8 cellular contexts compared by ENCODE assay signal in the genomic region with DNA sequence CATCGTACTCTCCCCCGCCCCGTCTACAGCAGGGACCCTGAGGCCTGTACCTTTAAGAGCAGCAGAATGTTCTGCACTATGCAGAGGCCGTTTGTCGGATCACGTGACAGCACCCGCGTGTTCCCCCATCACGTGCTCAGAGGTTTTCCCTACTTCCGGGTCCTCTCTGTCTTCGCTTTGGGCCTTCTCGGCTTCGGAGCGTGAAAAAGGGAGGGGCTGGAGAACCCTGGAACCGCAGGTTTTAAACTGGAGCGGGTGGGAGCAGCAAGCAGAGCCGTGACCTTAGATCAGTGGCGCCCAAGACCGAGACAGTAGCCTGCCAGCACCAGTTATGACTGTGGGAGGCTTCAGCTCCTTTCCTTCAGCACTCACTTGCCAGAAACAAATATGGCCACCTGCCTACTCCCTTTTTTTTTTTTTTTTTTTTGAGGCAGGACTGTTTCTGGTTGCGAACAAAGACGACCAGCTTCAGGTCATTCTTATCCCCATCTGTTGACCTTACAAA. TPM values are rescaled to one million over a fixed set of nuclear protein-coding genes. Genes with fewer than 3 reads are reported as not detected.
DNase-seq lines count a peak whose midpoint lies in the region; ATAC-seq, FAIRE-seq and TF ChIP-seq lines count a peak whose summit lies in the region.

A gene (minus strand): TSS at position 105 of the 505 bp plus-strand sequence. CDS start 315 bp downstream, outside the sequence.

- TF ChIP-seq POLR2A in uterus (IDR thresholded peaks at IDR 0.05): peak in 1 of 2 donors; percentile 41

- intact Hi-C loops in uterus (cut with DNase I; ENCODE audit: low total_unique reads): loop anchor here (10.0 kb wide), 1 partner anchor 63 kb away; a partner anchor contains a TSS

- no peak for TF ChIP-seq CTCF in astrocyte (IDR thresholded peaks at IDR 0.05; ENCODE audit: insufficient read depth, low read depth, low read length)
- peak in 2 of 4 experiments; percentile 8 to 18 for TF ChIP-seq CTCF in uterus (IDR thresholded peaks at IDR 0.05)

- DNase-seq in NCI-H2029 treated with DMSO at 0.1 percent for 48 hours (lab: John Stamatoyannopoulos, UW): peak; percentile 92
- DNase-seq in T-helper 22 cell (ENCODE audit: low read depth): peak; percentile 83
- peak; percentile 94 for DNase-seq in astrocyte (ENCODE audit: low read depth)
- peak; percentile 98 for DNase-seq in hepatic stellate cell (ENCODE audit: low spot score)
- peak; percentile 95 for DNase-seq in putamen (ENCODE audit: low spot score)
- peak; percentile 88 to 94 for DNase-seq in uterus

- H3K27ac ChIP-seq in astrocyte (ENCODE audit: low read depth, low read length) (peak within 1 kb of the TSS; percentile 99), uterus (peak within 1 kb of the TSS; percentile 97 to 99)

- H3K4me2 ChIP-seq in astrocyte (ENCODE audit: low read length): peak within 1 kb of the TSS; percentile 94

- no peaks in the 10 kb centered on the region for H3K36me3 Mint-ChIP-seq in astrocyte (ENCODE audit: low read depth, unreplicated experiment)

- H3K4me1 ChIP-seq in astrocyte (ENCODE audit: insufficient read depth, low read length) (no peaks in the 10 kb centered on the region), uterus (no peaks in the 10 kb centered on the region)

- H3K9ac ChIP-seq in astrocyte (ENCODE audit: low read length): peak within 1 kb of the TSS; percentile 99

- H4K20me1 ChIP-seq in astrocyte (ENCODE audit: insufficient read depth, low read length): no peaks in the 10 kb centered on the region

- H3K9me3 ChIP-seq in astrocyte (ENCODE audit: insufficient read depth, low read depth, low read length): no peaks in the 10 kb centered on the region
- no peaks in the 10 kb centered on the region for H3K9me3 ChIP-seq in uterus

- ATAC-seq in GM18502 (IDR thresholded peaks at IDR 0.05; ENCODE audit: poor library complexity, unreplicated experiment) (peak; percentile 77), HG02970 (IDR thresholded peaks at IDR 0.05; ENCODE audit: low FRiP score, unreplicated experiment) (peak; percentile 68)

- no peaks in the 10 kb centered on the region for H3K9me3 Mint-ChIP-seq in astrocyte (ENCODE audit: unreplicated experiment)

- H2AFZ ChIP-seq in astrocyte (ENCODE audit: low read depth, low read length): peak within 1 kb of the TSS; percentile 100

- H3K36me3 ChIP-seq in astrocyte (ENCODE audit: insufficient read depth, low read length) (no peaks in the 10 kb centered on the region), uterus (no peaks in the 10 kb centered on the region)

- H3K27me3 Mint-ChIP-seq in astrocyte (ENCODE audit: low read depth, unreplicated experiment): peaks cover 24% of the 10 kb centered on the region

- H3K27me3 ChIP-seq in astrocyte (ENCODE audit: insufficient read depth, low read length) (no peaks in the 10 kb centered on the region), uterus (no peaks in the 10 kb centered on the region)

- peak within 1 kb of the TSS; percentile 99 for H3K27ac Mint-ChIP-seq in astrocyte (ENCODE audit: unreplicated experiment)

- FAIRE-seq in astrocyte (lab: Jason Lieb, UNC): peak; percentile 29

- H3K4me1 Mint-ChIP-seq in astrocyte (ENCODE audit: low read depth, unreplicated experiment): no peaks in the 10 kb centered on the region

- peak within 1 kb of the TSS; percentile 93 for H3K4me3 Mint-ChIP-seq in astrocyte (ENCODE audit: unreplicated experiment)

- H3K79me2 ChIP-seq in astrocyte (ENCODE audit: insufficient read depth, low read length): peaks cover 7% of the 10 kb centered on the region

- H3K4me3 ChIP-seq in astrocyte (ENCODE audit: insufficient read depth, low read depth, low read length): peak within 1 kb of the TSS; percentile 98
- peak within 1 kb of the TSS; percentile 95 to 97 for H3K4me3 ChIP-seq in uterus

RNA-seq across cellular contexts. Expression of the gene that starts here (rescaled TPM):
- total RNA-seq in astrocyte (23.0 and 26.0 TPM in 2 replicates), uterus (10 to 100 TPM; 13.8 to 23.7 (median 18.3) TPM)

Comparison
In these comparisons a context has a peak if more than half of its experiments do, and no peak if none do; other contexts are left out.
1. Peak in every context shown above with its lines: DNase-seq, ATAC-seq, H3K4me3 ChIP-seq and H3K27ac ChIP-seq.